7 cellular contexts compared by ENCODE assay signal in the genomic region with DNA sequence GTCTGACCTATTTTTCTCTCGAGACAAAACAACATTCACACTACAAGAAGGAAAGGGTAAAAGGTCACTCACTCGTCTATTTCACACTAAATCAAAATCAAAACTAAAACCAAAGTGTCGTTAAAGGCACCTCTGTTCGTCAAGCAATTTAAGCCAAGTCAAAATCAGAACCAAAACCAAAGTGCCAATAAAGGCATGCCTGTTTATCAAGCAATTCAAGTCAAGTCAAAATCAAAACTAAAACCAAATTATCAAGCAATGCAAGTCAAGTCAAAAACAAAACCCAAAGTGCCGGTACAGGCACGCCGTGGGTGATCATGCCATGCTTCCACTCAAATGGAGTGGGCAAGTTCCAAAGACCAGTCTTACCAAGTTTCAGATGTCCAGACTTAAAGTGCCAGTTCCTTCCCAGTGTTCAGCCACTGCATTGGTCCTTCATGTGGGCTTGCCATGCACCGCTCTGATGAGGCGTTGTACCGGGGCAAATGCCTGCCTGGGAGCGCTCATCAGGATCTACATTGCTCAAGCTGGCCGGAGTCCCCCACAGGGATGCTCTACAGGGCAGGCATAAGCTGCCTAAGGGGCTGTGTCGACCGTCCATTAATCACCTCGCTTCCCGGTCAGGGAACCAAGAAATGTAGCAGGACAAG. TPM values are rescaled to one million over a fixed set of nuclear protein-coding genes. Genes with fewer than 3 reads are reported as not detected.
A peak's percentile ranks its signal among the peaks of the same experiment; 100 is the strongest.
DNase-seq lines count a peak whose midpoint lies in the region; ATAC-seq, FAIRE-seq and TF ChIP-seq lines count a peak whose summit lies in the region.
"Not testable (repeated sequence)": the region's sequence is repeated elsewhere in the genome, so short reads cannot be mapped to it uniquely, and the experiment has no call there.

No MANE protein-coding gene starts in this region.

- H3K27ac Mint-ChIP-seq in activated T-helper 2 cell treated with anti-CD3 and anti-CD28 coated beads, Interferon-gamma antibody, Interleukin-2, Interleukin-4, amounts not matched to agents 10 μg/mL and 5 μg/mL and 100 μg/mL, durations not matched to agents 14 hours and 24 hours and 36 hours: peak overlapping the region; percentile 81
- peak overlapping the region; percentile 94 for H3K27ac Mint-ChIP-seq in central memory CD8-positive, alpha-beta T cell (ENCODE audit: low read depth)
- peak overlapping the region; percentile 79 to 91 for H3K27ac Mint-ChIP-seq in natural killer cell

- peak overlapping the region; percentile 49 for H3K4me3 Mint-ChIP-seq in activated T-helper 2 cell treated with anti-CD3 and anti-CD28 coated beads, Interferon-gamma antibody, Interleukin-2, Interleukin-4, amounts not matched to agents 10 μg/mL and 5 μg/mL and 100 μg/mL, durations not matched to agents 14 hours and 24 hours and 36 hours (ENCODE audit: low read depth)
- H3K4me3 Mint-ChIP-seq in central memory CD8-positive, alpha-beta T cell: peak overlapping the region; percentile 75
- H3K4me3 Mint-ChIP-seq in natural killer cell: peak overlapping the region; percentile 68

- not testable (repeated sequence) for H3K27me3 Mint-ChIP-seq in activated T-helper 2 cell treated with anti-CD3 and anti-CD28 coated beads, Interferon-gamma antibody, Interleukin-2, Interleukin-4, amounts not matched to agents 10 μg/mL and 5 μg/mL and 100 μg/mL, durations not matched to agents 14 hours and 24 hours and 36 hours (ENCODE audit: low read depth); central memory CD8-positive, alpha-beta T cell; natural killer cell (ENCODE audit: low read depth in 2 of 2)

- peaks cover 10% of the 10 kb centered on the region for H3K36me3 Mint-ChIP-seq in activated T-helper 2 cell treated with anti-CD3 and anti-CD28 coated beads, Interferon-gamma antibody, Interleukin-2, Interleukin-4, amounts not matched to agents 10 μg/mL and 5 μg/mL and 100 μg/mL, durations not matched to agents 14 hours and 24 hours and 36 hours (ENCODE audit: low read depth)
- H3K36me3 Mint-ChIP-seq in central memory CD8-positive, alpha-beta T cell (ENCODE audit: insufficient read depth); natural killer cell: not testable (repeated sequence)

- H3K9me3 Mint-ChIP-seq in activated T-helper 2 cell treated with anti-CD3 and anti-CD28 coated beads, Interferon-gamma antibody, Interleukin-2, Interleukin-4, amounts not matched to agents 10 μg/mL and 5 μg/mL and 100 μg/mL, durations not matched to agents 14 hours and 24 hours and 36 hours; central memory CD8-positive, alpha-beta T cell; natural killer cell: not testable (repeated sequence)

- not testable (repeated sequence) for TF ChIP-seq POLR2A in GM12891 (IDR thresholded peaks at IDR 0.05; ENCODE audit: low read depth, low read length)

- H3K4me1 Mint-ChIP-seq in activated T-helper 2 cell treated with anti-CD3 and anti-CD28 coated beads, Interferon-gamma antibody, Interleukin-2, Interleukin-4, amounts not matched to agents 10 μg/mL and 5 μg/mL and 100 μg/mL, durations not matched to agents 14 hours and 24 hours and 36 hours (ENCODE audit: low read depth): peaks cover 17% of the 10 kb centered on the region
- peaks cover 12% of the 10 kb centered on the region for H3K4me1 Mint-ChIP-seq in central memory CD8-positive, alpha-beta T cell
- peaks cover 19 to 22% of the 10 kb centered on the region in 2 donors for H3K4me1 Mint-ChIP-seq in natural killer cell

- ATAC-seq in HG03432 (IDR thresholded peaks at IDR 0.05; ENCODE audit: unreplicated experiment) (peak; percentile 69), natural killer cell (peak; percentile 63 to 78 (median 72))
- peak; percentile 62 for ATAC-seq in central memory CD8-positive, alpha-beta T cell (replicated peaks; ENCODE audit: extremely low read depth, poor library complexity, severe bottlenecking)

- not testable (repeated sequence) for DNase-seq in GM12891 (ENCODE audit: insufficient read length, low spot score); central memory CD8-positive, alpha-beta T cell (ENCODE audit: low spot score in 2 of 2); natural killer cell
- peak; percentile 3 for DNase-seq in GM19240 (ENCODE audit: insufficient read length, low spot score)
- peak; percentile 5 for DNase-seq in activated CD4-positive, alpha-beta T cell treated with anti-CD3 and anti-CD28 coated beads for 48 hours
- peak; percentile 8 for DNase-seq in activated T-helper 2 cell treated with anti-CD3 and anti-CD28 coated beads, Interferon-gamma antibody, Interleukin-2, Interleukin-4, amounts not matched to agents 10 μg/mL and 5 μg/mL and 100 μg/mL, durations not matched to agents 14 hours and 24 hours and 36 hours (ENCODE audit: low spot score)

- intact Hi-C loops in activated T-helper 2 cell treated with anti-CD3 and anti-CD28 coated beads, Interferon-gamma antibody, Interleukin-2, Interleukin-4, amounts not matched to agents 10 μg/mL and 5 μg/mL and 100 μg/mL, durations not matched to agents 14 hours and 24 hours and 36 hours (cut with micrococcal nuclease): loop anchor here (5.0 kb wide), 1 partner anchor 158 kb away; no protein-coding TSS in a partner anchor
- intact Hi-C loops in natural killer cell (cut with micrococcal nuclease): not testable (repeated sequence)

- peak; percentile 23 for FAIRE-seq in GM12891 (lab: Jason Lieb, UNC)

- not testable (repeated sequence) for TF ChIP-seq CTCF in natural killer cell (IDR thresholded peaks at IDR 0.05)

RNA-seq across cellular contexts. Expression of a gene that starts 55.1 kb away (rescaled TPM):
- polyA plus RNA-seq in GM12891 (2012; ENCODE audit: low read depth, missing spikeins): 193 TPM
- total RNA-seq in activated T-helper 2 cell treated with anti-CD3 and anti-CD28 coated beads, Interferon-gamma antibody, Interleukin-2, Interleukin-4, amounts not matched to agents 10 μg/mL and 5 μg/mL and 100 μg/mL, durations not matched to agents 14 hours and 24 hours and 36 hours: 287 and 311 TPM in 2 replicates
- total RNA-seq in natural killer cell: 100 to 1,000 TPM; 171 to 208 (median 174) TPM
